Comparison of ENCODE assay signal across 17 cellular contexts in genomic region chr16:87704754-87705353, GRCh38.
DNase-seq lines count a peak whose midpoint lies in the region; ATAC-seq and TF ChIP-seq lines count a peak whose summit lies in the region.
"Had no signal": no experiment of that assay in that cellular context is flagged by ENCODE, and none has a peak within 500 bp of the region (broad histone marks: within the 10 kb centered on the region; RNA-seq: fewer than 3 reads in every experiment).

No MANE protein-coding gene starts in this region.

- H2AFZ ChIP-seq in GM23338 = no peak overlapping the region
- H2AFZ ChIP-seq in mesenchymal stem cell (ENCODE audit: low read depth, low read length) = no peak overlapping the region

- H3K4me3 ChIP-seq in GM23338 (no peak overlapping the region), mesenchymal stem cell (ENCODE audit: insufficient read depth in 1 of 2, low read depth in 1 of 2, low read length in 2 of 2) (no peak overlapping the region)
- H3K4me3 ChIP-seq: pancreas, sigmoid colon had no signal

- H2AK5ac ChIP-seq in mesenchymal stem cell (ENCODE audit: low read length, severe bottlenecking) = no peak overlapping the region

- in situ Hi-C loops in GM13977 (cut with MboI; ENCODE audit: low pct_unique_long_range_greater_than_20kb, low sequenced_read_pairs, unreplicated experiment) = no loop called here

- H3K18ac ChIP-seq in mesenchymal stem cell (ENCODE audit: low read depth in 1 of 2, low read length in 2 of 2) = no peak overlapping the region

- H3K79me1 ChIP-seq in mesenchymal stem cell (replicated peaks; ENCODE audit: low read length, poor library complexity, severe bottlenecking) = peaks cover 18% of the 10 kb centered on the region

- H3K9ac ChIP-seq in mesenchymal stem cell (ENCODE audit: low read length) = no peak overlapping the region

- intact Hi-C loops in Right ventricle myocardium inferior (cut with DNase I) = no loop called here

- no peak overlapping the region for H2BK5ac ChIP-seq in mesenchymal stem cell (ENCODE audit: low read depth, low read length, poor library complexity, severe bottlenecking)

- H3K4me1 Mint-ChIP-seq in GM23338 = peaks cover 21% of the 10 kb centered on the region
- peaks cover 40% of the 10 kb centered on the region for H3K4me1 Mint-ChIP-seq in stimulated activated effector memory CD8-positive, alpha-beta T cell treated with anti-CD3 and anti-CD28 coated beads, Interleukin-12 subunit alpha, Interleukin-12 subunit beta, amount 100 ng/mL, for 72 hours

- peak overlapping the region; percentile 19 for H4K8ac ChIP-seq in mesenchymal stem cell (ENCODE audit: low read length)

- H3K9me3 ChIP-seq in mesenchymal stem cell (ENCODE audit: control insufficient read depth, low read length) = no peaks in the 10 kb centered on the region
- H3K9me3 ChIP-seq: pancreas, sigmoid colon had no signal

- TF ChIP-seq CTCF in GM23338 (conservative IDR thresholded peaks at IDR 0.05; ENCODE audit: low read depth in 2 of 2) (no peak), GM13977 (IDR thresholded peaks at IDR 0.05; ENCODE audit: extremely low read depth, insufficient read depth, missing control alignments) (no peak)

- H3K4me2 ChIP-seq in GM23338 = no peak overlapping the region
- H3K4me2 ChIP-seq in mesenchymal stem cell (ENCODE audit: low read length, poor library complexity, severe bottlenecking) = no peak overlapping the region

- peaks cover 52% of the 10 kb centered on the region for H3K36me3 Mint-ChIP-seq in GM23338 (ENCODE audit: low read depth)
- peaks cover 51% of the 10 kb centered on the region for H3K36me3 Mint-ChIP-seq in stimulated activated effector memory CD8-positive, alpha-beta T cell treated with anti-CD3 and anti-CD28 coated beads, Interleukin-12 subunit alpha, Interleukin-12 subunit beta, amount 100 ng/mL, for 72 hours

- H3K27ac ChIP-seq in GM23338 (ENCODE audit: low read depth) = no peak overlapping the region
- no peak overlapping the region for H3K27ac ChIP-seq in mesenchymal stem cell (ENCODE audit: low read length, poor library complexity, severe bottlenecking)
- H3K27ac ChIP-seq: pancreas, sigmoid colon had no signal

- H4K91ac ChIP-seq in mesenchymal stem cell (ENCODE audit: low read length) = no peak overlapping the region

- H3F3A ChIP-seq in GM23338 (replicated peaks; ENCODE audit: low read depth) = peaks cover 7% of the 10 kb centered on the region; the same call in 1 of the 2 replicates

- peaks cover 13% of the 10 kb centered on the region for H3K79me2 ChIP-seq in GM23338 (replicated peaks; ENCODE audit: insufficient read depth)

- no peaks in the 10 kb centered on the region for H3K9me2 ChIP-seq in GM23338 (ENCODE audit: insufficient read depth)

- H3K9me3 Mint-ChIP-seq in GM23338 = no peaks in the 10 kb centered on the region; the same call in 2 of the 3 replicates
- H3K9me3 Mint-ChIP-seq in stimulated activated effector memory CD8-positive, alpha-beta T cell treated with anti-CD3 and anti-CD28 coated beads, Interleukin-12 subunit alpha, Interleukin-12 subunit beta, amount 100 ng/mL, for 72 hours = no peaks in the 10 kb centered on the region
- H3K9me3 Mint-ChIP-seq: dendritic cell treated with granulocyte-macrophage colony-stimulating factor and Interleukin-4, amounts not matched to agents 40 ng/mL and 50 ng/mL, for 4 days had no signal

- H3K4me1 ChIP-seq in GM23338 (ENCODE audit: insufficient read depth) = no peaks in the 10 kb centered on the region
- H3K4me1 ChIP-seq in mesenchymal stem cell (ENCODE audit: control insufficient read depth, insufficient read depth, low read depth, low read length) = peaks cover 8% of the 10 kb centered on the region
- H3K4me1 ChIP-seq: pancreas, sigmoid colon had no signal

- H3K23ac ChIP-seq in mesenchymal stem cell (ENCODE audit: low read length in 2 of 2) = no peak overlapping the region

- DNase-seq in Ammon's horn (ENCODE audit: low spot score) = peak; percentile 72
- no peak for DNase-seq in GM23338 (ENCODE audit: low spot score)
- DNase-seq in astrocyte of the hippocampus (ENCODE audit: low read depth, low spot score) = peak; percentile 22
- no peak for DNase-seq in mesenchymal stem cell
- DNase-seq in Right ventricle myocardium inferior (ENCODE audit: missing footprints) = no peak
- DNase-seq in stimulated activated effector memory CD8-positive, alpha-beta T cell treated with anti-CD3 and anti-CD28 coated beads, Interleukin-12 subunit alpha, Interleukin-12 subunit beta, amount 100 ng/mL, for 72 hours (ENCODE audit: low spot score in 2 of 2) = no peak
- DNase-seq in effector CD4-positive, alpha-beta T cell = no peak
- no peak for DNase-seq in GM13977 (ENCODE audit: low spot score)
- DNase-seq: DMS79 treated with DMSO at 0.1 percent for 48 hours, GOT3, Karpas-422, NCI-H1105, sigmoid colon, T1000 had no signal

- H3K14ac ChIP-seq in mesenchymal stem cell (ENCODE audit: low read length in 2 of 2) = no peak overlapping the region

- H2BK12ac ChIP-seq in mesenchymal stem cell (ENCODE audit: low read length in 2 of 2) = no peak overlapping the region

- H3K27me3 ChIP-seq in GM23338 (ENCODE audit: insufficient read depth) (no peaks in the 10 kb centered on the region), mesenchymal stem cell (ENCODE audit: control insufficient read depth in 1 of 2, insufficient read depth in 1 of 2, low read length in 2 of 2) (no peaks in the 10 kb centered on the region)
- H3K27me3 ChIP-seq: pancreas, sigmoid colon had no signal

- no peak overlapping the region for H2BK120ac ChIP-seq in mesenchymal stem cell (ENCODE audit: low read depth, low read length)

- ATAC-seq in GM23338 (no peak), Right ventricle myocardium inferior (no peak)
- ATAC-seq in stimulated activated effector memory CD8-positive, alpha-beta T cell treated with anti-CD3 and anti-CD28 coated beads, Interleukin-12 subunit alpha, Interleukin-12 subunit beta, amount 100 ng/mL, for 72 hours = no peak
- ATAC-seq: activated CD4-positive, CD25-positive, alpha-beta regulatory T cell treated with anti-CD3 and anti-CD28 coated beads, Interleukin-2, amount 50 U/mL, for 24 hours had no signal

- H3K4ac ChIP-seq in mesenchymal stem cell (ENCODE audit: low read depth in 1 of 2, low read length in 2 of 2) = no peak overlapping the region

- H3K27me3 Mint-ChIP-seq in GM23338 (ENCODE audit: insufficient read depth, low read depth, poor library complexity) = peaks cover 8% of the 10 kb centered on the region
- H3K27me3 Mint-ChIP-seq: dendritic cell treated with granulocyte-macrophage colony-stimulating factor and Interleukin-4, amounts not matched to agents 40 ng/mL and 50 ng/mL, for 4 days had no signal

- WGBS in mesenchymal stem cell = 95% methylated on average over 34 of the region's 34 CpGs

- no peak overlapping the region for H3K4me3 Mint-ChIP-seq in GM23338
- no peak overlapping the region for H3K4me3 Mint-ChIP-seq in stimulated activated effector memory CD8-positive, alpha-beta T cell treated with anti-CD3 and anti-CD28 coated beads, Interleukin-12 subunit alpha, Interleukin-12 subunit beta, amount 100 ng/mL, for 72 hours
- H3K4me3 Mint-ChIP-seq: dendritic cell treated with granulocyte-macrophage colony-stimulating factor and Interleukin-4, amounts not matched to agents 40 ng/mL and 50 ng/mL, for 4 days had no signal

- H3K36me3 ChIP-seq in GM23338 (ENCODE audit: insufficient read depth) = no peaks in the 10 kb centered on the region
- H3K36me3 ChIP-seq in mesenchymal stem cell (ENCODE audit: control insufficient read depth in 1 of 2, insufficient read depth in 2 of 2, low read depth in 1 of 2, low read length in 2 of 2) = peaks cover 25 to 80% of the 10 kb centered on the region in 2 experiments

- peak overlapping the region; percentile 67; the same call in 1 of the 2 replicates for H3K27ac Mint-ChIP-seq in GM23338
- H3K27ac Mint-ChIP-seq in stimulated activated effector memory CD8-positive, alpha-beta T cell treated with anti-CD3 and anti-CD28 coated beads, Interleukin-12 subunit alpha, Interleukin-12 subunit beta, amount 100 ng/mL, for 72 hours = no peak overlapping the region
- H3K27ac Mint-ChIP-seq: dendritic cell treated with granulocyte-macrophage colony-stimulating factor and Interleukin-4, amounts not matched to agents 40 ng/mL and 50 ng/mL, for 4 days had no signal

- H4K20me1 ChIP-seq in GM23338 (replicated peaks; ENCODE audit: insufficient read depth) = no peaks in the 10 kb centered on the region; the same call in 1 of the 2 replicates

- no peak overlapping the region for H2BK15ac ChIP-seq in mesenchymal stem cell (ENCODE audit: low read depth, poor library complexity, severe bottlenecking)

TF ChIP-seq in GM23338, 12 proteins besides CTCF, POLR2A, EP300 and RAD21 (continues in another document):
- TF ChIP-seq CREB1 (CRISPR knock-in tag; IDR thresholded peaks at IDR 0.05; ENCODE audit: low read depth) = no peak
- no peak for TF ChIP-seq ZNF114 (CRISPR knock-in tag; IDR thresholded peaks at IDR 0.05)
- no peak for TF ChIP-seq JUNB (IDR thresholded peaks at IDR 0.05; ENCODE audit: unreplicated experiment)

Comparison
In these comparisons a context has a peak if more than half of its experiments do, and no peak if none do; other contexts are left out.
1. DNase-seq: peak in Ammon's horn (single experiment) and astrocyte of the hippocampus (single experiment); none in GM23338 (single experiment), mesenchymal stem cell (single experiment), Right ventricle myocardium inferior (single experiment), stimulated activated effector memory CD8-positive, alpha-beta T cell treated with anti-CD3 and anti-CD28 coated beads, Interleukin-12 subunit alpha, Interleukin-12 subunit beta, amount 100 ng/mL, for 72 hours (0 of 2), effector CD4-positive, alpha-beta T cell (single experiment) and GM13977 (single experiment).